23 cellular contexts compared by ENCODE assay signal in genomic region chr1:113096493-113096892, GRCh38.
"Had no signal": no experiment of that assay in that cellular context is flagged by ENCODE, and none has a peak within 500 bp of the region (broad histone marks: within the 10 kb centered on the region; RNA-seq: fewer than 3 reads in every experiment).

No MANE protein-coding gene starts in this region.

- H3K27ac ChIP-seq: neutrophil, pancreas, right lobe of liver, skin epidermis, thoracic aorta, upper lobe of left lung had no signal

- H3K4me1 ChIP-seq: upper lobe of left lung had no signal

- FAIRE-seq: endometrium, pancreas had no signal

- H3K4me3 ChIP-seq: pancreas, right lobe of liver, skin epidermis, thoracic aorta, upper lobe of left lung had no signal

- H3K27me3 ChIP-seq: neutrophil, pancreas, right lobe of liver, upper lobe of left lung had no signal

- H3K9me3 ChIP-seq: neutrophil, pancreas, right lobe of liver, thoracic aorta, upper lobe of left lung had no signal

- DNase-seq: activated CD4-positive, alpha-beta T cell treated with anti-CD3 and anti-CD28 coated beads, Interleukin-2, amount 10 ng/mL, durations not matched to agents 24 days and 14 days; activated CD8-positive, alpha-beta T cell treated with anti-CD3 and anti-CD28 coated beads, Interleukin-2, amount 10 ng/mL, durations not matched to agents 7 days and 5 days; activated naive CD4-positive, alpha-beta T cell; activated naive CD8-positive, alpha-beta T cell treated with anti-CD3 and anti-CD28 coated beads, Interleukin-2, amount 10 ng/mL, durations not matched to agents 7 days and 5 days; amniotic stem cell; effector CD4-positive, alpha-beta T cell; erythroblast; foreskin fibroblast; immature natural killer cell; left ventricle myocardium superior; mammary epithelial cell; pancreas; right lobe of liver; stimulated activated CD4-positive, alpha-beta T cell treated with anti-CD3 and anti-CD28 coated beads, Interleukin-2, amount 100 ng/mL, for 24 hours; stimulated activated naive CD8-positive, alpha-beta T cell treated with anti-CD3 and anti-CD28 coated beads, Interleukin-15, amount 100 ng/mL, for 72 hours; upper lobe of left lung had no signal

- ATAC-seq: activated CD8-positive, alpha-beta T cell treated with anti-CD3 and anti-CD28 coated beads, Interleukin-2, amount 10 ng/mL, durations not matched to agents 7 days and 5 days; activated T-helper 17 cell treated with anti-CD3 and anti-CD28 coated beads, Interleukin-2, amount 50 U/mL, for 72 hours; natural killer cell treated with Interleukin-12 subunit alpha and Interleukin-12 subunit beta and Interleukin-15 and Interleukin-18, amount 100 ng/mL, for 72 hours; pancreas; right lobe of liver; stimulated activated effector memory CD8-positive, alpha-beta T cell treated with anti-CD3 and anti-CD28 coated beads, Interleukin-12 subunit alpha, Interleukin-12 subunit beta, amount 100 ng/mL, for 72 hours; stimulated activated naive CD8-positive, alpha-beta T cell treated with anti-CD3 and anti-CD28 coated beads, Interleukin-15, amount 100 ng/mL, for 72 hours had no signal
